Comparison of ENCODE assay signal across 20 cellular contexts in the genomic region with DNA sequence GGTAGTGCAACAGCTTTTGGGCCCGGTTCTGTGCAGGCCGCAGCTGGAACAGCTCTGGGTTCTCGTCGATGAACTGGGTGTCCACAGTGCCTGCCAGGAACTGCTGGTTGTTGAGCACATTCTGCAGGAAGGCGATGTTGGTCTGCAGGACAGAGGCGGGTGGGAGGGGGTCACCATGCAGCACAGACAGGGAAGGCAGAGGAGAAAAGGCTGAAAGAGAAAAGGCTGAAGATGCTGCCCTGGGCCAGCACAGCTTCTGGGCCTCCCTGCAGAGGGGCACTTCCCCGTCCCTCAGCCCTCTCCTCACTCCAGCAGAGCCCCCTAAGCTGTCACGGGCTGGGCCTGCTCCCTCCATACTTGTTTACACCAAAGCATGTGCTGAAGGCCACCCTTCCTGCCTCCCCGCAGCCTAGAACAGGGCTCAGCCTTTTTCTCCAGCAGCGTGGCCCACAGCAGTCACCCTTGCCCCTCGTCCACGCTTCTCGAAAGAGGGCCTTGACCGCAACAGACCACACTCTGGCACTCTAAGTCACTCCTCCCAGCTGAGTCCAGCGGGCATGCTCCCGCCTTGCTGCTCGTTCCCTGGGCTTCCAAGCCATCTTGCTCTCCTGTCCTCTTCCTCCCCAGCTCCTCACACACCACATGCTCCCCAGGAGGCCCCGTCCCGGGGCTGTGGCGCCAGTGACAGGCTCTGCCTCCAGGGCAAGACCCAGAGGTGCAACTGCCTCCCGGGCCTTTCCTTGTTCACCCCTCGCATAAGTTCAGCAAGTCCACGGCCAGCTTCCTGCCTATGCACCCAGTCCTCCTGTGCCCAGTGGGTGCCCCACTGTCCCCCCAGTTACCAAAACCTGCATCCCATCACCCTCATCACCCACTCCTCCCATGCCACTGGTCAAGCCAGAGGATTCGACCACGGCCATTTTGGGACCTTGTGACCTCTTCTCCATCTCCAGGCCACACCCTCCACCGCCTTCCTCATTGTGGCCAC. TPM values are rescaled to one million over a fixed set of nuclear protein-coding genes. Genes with fewer than 3 reads are reported as not detected.
DNase-seq lines count a peak whose midpoint lies in the region; TF ChIP-seq lines count a peak whose summit lies in the region.
"Had no signal": no experiment of that assay in that cellular context is flagged by ENCODE, and none has a peak within 500 bp of the region (broad histone marks: within the 10 kb centered on the region; RNA-seq: fewer than 3 reads in every experiment).

No MANE protein-coding gene starts in this region.

- H3K9ac ChIP-seq in H9 (ENCODE audit: extremely low read depth, insufficient read length, low read length) (no peak overlapping the region), endodermal cell (ENCODE audit: extremely low read depth, low read length, poor library complexity, severe bottlenecking) (no peak overlapping the region), mesendoderm (ENCODE audit: low read length) (no peak overlapping the region)

- no peak overlapping the region; the same call in 1 of the 2 replicates for H3K14ac ChIP-seq in H9 (ENCODE audit: insufficient read depth, low read length)

- DNase-seq in activated CD4-positive, alpha-beta T cell treated with anti-CD3 and anti-CD28 coated beads, Interleukin-2, amount 10 ng/mL, durations not matched to agents 7 days and 5 days, result no peak
- no peak for DNase-seq in activated CD4-positive, alpha-beta T cell treated with anti-CD3 and anti-CD28 coated beads, Interleukin-2, amount 50 U/mL, for 48 hours
- DNase-seq in H9 (no peak), endodermal cell (peak; percentile 46), sigmoid colon (peak; percentile 63), anterior cingulate cortex (lab: John Stamatoyannopoulos, UW) (no peak), mesendoderm (no peak), SKM-1 (lab: John Stamatoyannopoulos, UW; ENCODE audit: unreplicated experiment) (no peak)
- DNase-seq: activated CD4-positive, alpha-beta T cell treated with anti-CD3 and anti-CD28 coated beads for 36 hours; activated CD8-positive, alpha-beta memory T cell treated with anti-CD3 and anti-CD28 coated beads, Interleukin-2, amount 50 U/mL, for 48 hours; activated gamma-delta T cell; effector memory CD4-positive, alpha-beta T cell; head of caudate nucleus; MM.1S; NCI-H1436 treated with DMSO at 0.1 percent for 48 hours; NCI-H526; stimulated activated CD4-positive, alpha-beta T cell treated with anti-CD3 and anti-CD28 coated beads, Interleukin-4, amount 100 ng/mL, for 24 hours; stomach had no signal

- TF ChIP-seq CTCF in H9 (conservative IDR thresholded peaks at IDR 0.05) (no peak), endodermal cell (conservative IDR thresholded peaks at IDR 0.05) (no peak), sigmoid colon (IDR thresholded peaks at IDR 0.05) (no peak)

- H2BK12ac ChIP-seq in H9 (ENCODE audit: insufficient read length, low read depth, low read length), result no peak overlapping the region

- no peak overlapping the region for H3T11ph ChIP-seq in H9 (ENCODE audit: low read length)

- H2BK120ac ChIP-seq in H9 (ENCODE audit: low read depth, low read length, poor library complexity, severe bottlenecking) (no peak overlapping the region), mesendoderm (ENCODE audit: low read depth, low read length) (no peak overlapping the region)

- TF ChIP-seq POLR2A in sigmoid colon (IDR thresholded peaks at IDR 0.05), result no peak

- H3K79me1 ChIP-seq in H9 (ENCODE audit: insufficient read depth, low read depth, low read length, poor library complexity, severe bottlenecking), result no peaks in the 10 kb centered on the region
- H3K79me1 ChIP-seq in mesendoderm (ENCODE audit: low read length), result no peaks in the 10 kb centered on the region

- peaks cover 10% of the 10 kb centered on the region for H3K23me2 ChIP-seq in H9 (ENCODE audit: insufficient read length, low read depth, low read length, poor library complexity, severe bottlenecking)

- H4K91ac ChIP-seq in H9 (ENCODE audit: insufficient read length, low read depth, low read length), result no peak overlapping the region

- no peaks in the 10 kb centered on the region for H3K27me3 Mint-ChIP-seq in activated CD4-positive, alpha-beta T cell treated with anti-CD3 and anti-CD28 coated beads, Interleukin-2, amount 10 ng/mL, durations not matched to agents 7 days and 5 days
- peaks cover 3% of the 10 kb centered on the region for H3K27me3 Mint-ChIP-seq in H9 (ENCODE audit: low read depth)
- H3K27me3 Mint-ChIP-seq in endodermal cell (ENCODE audit: insufficient read depth), result no peaks in the 10 kb centered on the region
- H3K27me3 Mint-ChIP-seq: activated CD4-positive, alpha-beta T cell treated with anti-CD3 and anti-CD28 coated beads for 36 hours had no signal

- no peaks in the 10 kb centered on the region for H3K36me3 Mint-ChIP-seq in activated CD4-positive, alpha-beta T cell treated with anti-CD3 and anti-CD28 coated beads, Interleukin-2, amount 10 ng/mL, durations not matched to agents 7 days and 5 days (ENCODE audit: low read depth)
- H3K36me3 Mint-ChIP-seq in H9 (ENCODE audit: insufficient read depth in 1 of 3, low read depth in 3 of 3), result peaks cover 2 to 21% (median 15%) of the 10 kb centered on the region in 3 experiments; a peak in 4 of 7 replicates
- no peaks in the 10 kb centered on the region for H3K36me3 Mint-ChIP-seq in endodermal cell (ENCODE audit: low read depth)

- H3K18ac ChIP-seq in H9 (ENCODE audit: insufficient read length, low read depth, low read length), result no peak overlapping the region
- H3K18ac ChIP-seq in mesendoderm (ENCODE audit: low read length), result no peak overlapping the region

- peak overlapping the region; percentile 28 for H3K27ac Mint-ChIP-seq in activated CD4-positive, alpha-beta T cell treated with anti-CD3 and anti-CD28 coated beads, Interleukin-2, amount 10 ng/mL, durations not matched to agents 7 days and 5 days
- H3K27ac Mint-ChIP-seq in H9 (peak overlapping the region in 2 of 3 experiments; percentile 53 to 86; a peak in 4 of 7 replicates), endodermal cell (no peak overlapping the region)
- H3K27ac Mint-ChIP-seq: activated CD4-positive, alpha-beta T cell treated with anti-CD3 and anti-CD28 coated beads for 36 hours had no signal

- H3K27ac ChIP-seq in H9 (ENCODE audit: insufficient read length, low read depth, low read length), result no peak overlapping the region
- no peak overlapping the region for H3K27ac ChIP-seq in endodermal cell (ENCODE audit: low read depth, low read length)
- H3K27ac ChIP-seq in sigmoid colon, result no peak overlapping the region
- H3K27ac ChIP-seq in mesendoderm (ENCODE audit: low read depth, low read length), result no peak overlapping the region
- H3K27ac ChIP-seq: stomach had no signal

- intact Hi-C loops in sigmoid colon (cut with DNase I), result no loop called here

- H3K36me3 ChIP-seq in endodermal cell (ENCODE audit: control insufficient read depth, insufficient read depth, low read length) (no peaks in the 10 kb centered on the region), sigmoid colon (peaks cover 0 to 3% (median 0%) of the 10 kb centered on the region in 4 donors), mesendoderm (ENCODE audit: control insufficient read depth, insufficient read depth, low read length) (no peaks in the 10 kb centered on the region)

- no peak overlapping the region for H3K4me3 ChIP-seq in endodermal cell (ENCODE audit: low read length)
- H3K4me3 ChIP-seq in sigmoid colon, result no peak overlapping the region
- no peak overlapping the region for H3K4me3 ChIP-seq in mesendoderm (ENCODE audit: low read length)
- H3K4me3 ChIP-seq: GM12878, mucosa of descending colon, stomach had no signal

- H2BK5ac ChIP-seq in H9 (ENCODE audit: insufficient read length, low read length), result no peak overlapping the region
- H2BK5ac ChIP-seq in mesendoderm (ENCODE audit: low read length), result no peak overlapping the region

- H3K4me2 ChIP-seq in H9 (ENCODE audit: insufficient read depth, insufficient read length, low read length) (no peak overlapping the region), mesendoderm (ENCODE audit: low read length) (no peak overlapping the region)

- H3K4me1 ChIP-seq in H9 (ENCODE audit: insufficient read depth, low read length) (no peaks in the 10 kb centered on the region), endodermal cell (ENCODE audit: control insufficient read depth, insufficient read depth, low read length) (no peaks in the 10 kb centered on the region), sigmoid colon (peaks cover 0 to 15% (median 10%) of the 10 kb centered on the region in 4 donors), mesendoderm (ENCODE audit: control insufficient read depth, low read depth, low read length) (peaks cover 2% of the 10 kb centered on the region)

- no peaks in the 10 kb centered on the region for H3K9me3 ChIP-seq in H9 (ENCODE audit: control insufficient read depth, low read depth, low read length)
- H3K9me3 ChIP-seq in endodermal cell (ENCODE audit: control insufficient read depth, low read length), result no peaks in the 10 kb centered on the region
- no peaks in the 10 kb centered on the region for H3K9me3 ChIP-seq in sigmoid colon
- H3K9me3 ChIP-seq: mucosa of descending colon, stomach had no signal

- H2AFZ ChIP-seq in H9 (ENCODE audit: low read length), result no peak overlapping the region

- H3K23ac ChIP-seq in H9 (ENCODE audit: insufficient read length, low read depth, low read length), result no peak overlapping the region
- no peak overlapping the region for H3K23ac ChIP-seq in mesendoderm (ENCODE audit: low read length)

- no peak for TF ChIP-seq EP300 in sigmoid colon (IDR thresholded peaks at IDR 0.05)

- H4K20me1 ChIP-seq in H9 (ENCODE audit: control insufficient read depth, insufficient read depth, insufficient read length), result no peaks in the 10 kb centered on the region

- peaks cover 32% of the 10 kb centered on the region for H3K4me1 Mint-ChIP-seq in activated CD4-positive, alpha-beta T cell treated with anti-CD3 and anti-CD28 coated beads, Interleukin-2, amount 10 ng/mL, durations not matched to agents 7 days and 5 days
- H3K4me1 Mint-ChIP-seq in H9, result peaks cover 14 to 16% of the 10 kb centered on the region in 2 experiments
- H3K4me1 Mint-ChIP-seq in endodermal cell, result peaks cover 4% of the 10 kb centered on the region

- H2BK15ac ChIP-seq in H9 (ENCODE audit: low read depth, low read length) (no peak overlapping the region), mesendoderm (replicated peaks; ENCODE audit: low read depth) (no peak overlapping the region)

- H4K5ac ChIP-seq in H9 (ENCODE audit: insufficient read length, low read depth, low read length) (no peak overlapping the region), mesendoderm (ENCODE audit: low read length) (no peak overlapping the region)

- H3K4ac ChIP-seq in H9 (ENCODE audit: low read depth, low read length) (no peak overlapping the region), mesendoderm (ENCODE audit: low read depth, low read length) (no peak overlapping the region)

- CTCF ChIA-PET in activated CD4-positive, alpha-beta T cell treated with anti-CD3 and anti-CD28 coated beads, Interleukin-2, amount 10 ng/mL, durations not matched to agents 7 days and 5 days (lab: Charles Lee), result interaction anchor here (0.8 to 3.3 kb wide), 4 partner anchors 9 to 175 kb away, joined by 3 to 27 read pairs (median 6); a partner anchor contains a TSS

- H3K56ac ChIP-seq in H9 (ENCODE audit: insufficient read length, low read depth, low read length) (no peak overlapping the region), mesendoderm (ENCODE audit: low read length) (no peak overlapping the region)

- no peak overlapping the region for H4K8ac ChIP-seq in H9 (replicated peaks; ENCODE audit: insufficient read length, low read depth, low read length)
- H4K8ac ChIP-seq in mesendoderm (ENCODE audit: low read depth, low read length), result no peak overlapping the region

- no CpG with 5 or more reads among the region's 26 CpGs for WGBS in H9 (ENCODE audit: extremely low coverage, insufficient read length, low lambda C conversion rate)
- 91 to 92% methylated on average over 20 to 26 of the region's 26 CpGs for WGBS in endodermal cell (ENCODE audit: insufficient coverage in 1 of 2, insufficient read length in 1 of 2), 2 experiments
- 92 to 94% methylated on average over 26 of the region's 26 CpGs for WGBS in sigmoid colon, 2 donors
- WGBS in mesendoderm (ENCODE audit: extremely low coverage, insufficient coverage, low lambda C conversion rate), result no CpG with 5 or more reads among the region's 26 CpGs

- H2BK20ac ChIP-seq in H9 (ENCODE audit: low read depth, low read length, poor library complexity, severe bottlenecking), result no peak overlapping the region

- H2AK5ac ChIP-seq in H9 (ENCODE audit: insufficient read length, low read length), result no peak overlapping the region
- no peak overlapping the region for H2AK5ac ChIP-seq in mesendoderm (ENCODE audit: low read length)

- no peak overlapping the region for H3K4me3 Mint-ChIP-seq in activated CD4-positive, alpha-beta T cell treated with anti-CD3 and anti-CD28 coated beads, Interleukin-2, amount 10 ng/mL, durations not matched to agents 7 days and 5 days
- H3K4me3 Mint-ChIP-seq in H9 (peak overlapping the region in 1 of 2 experiments; percentile 24; a peak in 1 of 5 replicates), endodermal cell (no peak overlapping the region)
- H3K4me3 Mint-ChIP-seq: activated CD4-positive, alpha-beta T cell treated with anti-CD3 and anti-CD28 coated beads for 36 hours had no signal

- POLR2A ChIA-PET in activated CD4-positive, alpha-beta T cell treated with anti-CD3 and anti-CD28 coated beads, Interleukin-2, amount 10 ng/mL, durations not matched to agents 7 days and 5 days (lab: Charles Lee), result interaction anchor here (1.1 kb wide), 1 partner anchor 176 kb away, joined by 3 read pairs; a partner anchor contains a TSS

- no peaks in the 10 kb centered on the region for H3K9me3 Mint-ChIP-seq in activated CD4-positive, alpha-beta T cell treated with anti-CD3 and anti-CD28 coated beads, Interleukin-2, amount 10 ng/mL, durations not matched to agents 7 days and 5 days
- H3K9me3 Mint-ChIP-seq in H9, result no peaks in the 10 kb centered on the region
- H3K9me3 Mint-ChIP-seq in endodermal cell, result no peaks in the 10 kb centered on the region

- H3K27me3 ChIP-seq in H9 (ENCODE audit: insufficient read depth, low read length), result no peaks in the 10 kb centered on the region
- H3K27me3 ChIP-seq in endodermal cell (ENCODE audit: control insufficient read depth, insufficient read depth, low read length, poor library complexity, severe bottlenecking), result no peaks in the 10 kb centered on the region
- no peaks in the 10 kb centered on the region for H3K27me3 ChIP-seq in sigmoid colon
- H3K27me3 ChIP-seq in mesendoderm (ENCODE audit: insufficient read depth, low read length, poor library complexity), result no peaks in the 10 kb centered on the region
- H3K27me3 ChIP-seq: stomach had no signal

- H3K79me2 ChIP-seq in H9 (ENCODE audit: insufficient read depth, low read length) (no peaks in the 10 kb centered on the region), mesendoderm (ENCODE audit: control insufficient read depth, insufficient read depth, low read length) (peaks cover 5% of the 10 kb centered on the region)

RNA-seq across cellular contexts. Expression of a gene that starts 3.3 kb away (rescaled TPM):
- 10 to 100 TPM; 14.1 to 16.6 TPM for total RNA-seq in activated CD4-positive, alpha-beta T cell treated with anti-CD3 and anti-CD28 coated beads, Interleukin-2, amount 10 ng/mL, durations not matched to agents 7 days and 5 days
- total RNA-seq in H9 (2021) (65.1 and 66.7 TPM in 2 replicates), endodermal cell (10 to 100 TPM; 23.2 to 26.2 TPM), sigmoid colon (1 to 10 TPM; 4.2 to 6.8 (median 4.4) TPM)
- 27.8 TPM for polyA plus RNA-seq in endodermal cell (2013, experiment 1 of 2)
- polyA plus RNA-seq in endodermal cell (2013, experiment 2 of 2), result 24.3 TPM
- polyA plus RNA-seq in sigmoid colon, result 10 to 100 TPM in 1 of 3 donors, 1 to 10 TPM in 2; 4.2 to 32.2 (median 8.3) TPM
- polyA plus RNA-seq in mesendoderm (2013, experiment 1 of 2), result 27.4 TPM
- 27.5 TPM for polyA plus RNA-seq in mesendoderm (2013, experiment 2 of 2)

RNA-seq across cellular contexts. Expression of a gene that starts 10.3 kb away (rescaled TPM):
- total RNA-seq in activated CD4-positive, alpha-beta T cell treated with anti-CD3 and anti-CD28 coated beads, Interleukin-2, amount 10 ng/mL, durations not matched to agents 7 days and 5 days, result 10 to 100 TPM; 23.1 to 23.7 TPM
- total RNA-seq in H9 (2021) (49.0 and 52.5 TPM in 2 replicates), endodermal cell (10 to 100 TPM; 34.5 to 37.5 TPM), sigmoid colon (10 to 100 TPM in 1 of 4 donors, 1 to 10 TPM in 3; 6.1 to 23.0 (median 9.1) TPM)
- 21.4 TPM for polyA plus RNA-seq in endodermal cell (2013, experiment 1 of 2)
- polyA plus RNA-seq in endodermal cell (2013, experiment 2 of 2), result 21.2 TPM
- 10 to 100 TPM in 1 of 3 donors, 1 to 10 TPM in 2; 7.8 to 21.8 (median 8.3) TPM for polyA plus RNA-seq in sigmoid colon
- 30.1 TPM for polyA plus RNA-seq in mesendoderm (2013, experiment 1 of 2)
- 29.0 TPM for polyA plus RNA-seq in mesendoderm (2013, experiment 2 of 2)

Comparison
In these comparisons a context has a peak if more than half of its experiments do, and no peak if none do; other contexts are left out.
1. DNase-seq: peak in endodermal cell (single experiment) and sigmoid colon (single experiment); none in activated CD4-positive, alpha-beta T cell treated with anti-CD3 and anti-CD28 coated beads, Interleukin-2, amount 10 ng/mL, durations not matched to agents 7 days and 5 days (single experiment), activated CD4-positive, alpha-beta T cell treated with anti-CD3 and anti-CD28 coated beads, Interleukin-2, amount 50 U/mL, for 48 hours (0 of 2), H9 (single experiment), anterior cingulate cortex (0 of 58), mesendoderm (single experiment) and SKM-1 (single experiment).